ENCODE assay signal across 8 cellular contexts in the genomic region with DNA sequence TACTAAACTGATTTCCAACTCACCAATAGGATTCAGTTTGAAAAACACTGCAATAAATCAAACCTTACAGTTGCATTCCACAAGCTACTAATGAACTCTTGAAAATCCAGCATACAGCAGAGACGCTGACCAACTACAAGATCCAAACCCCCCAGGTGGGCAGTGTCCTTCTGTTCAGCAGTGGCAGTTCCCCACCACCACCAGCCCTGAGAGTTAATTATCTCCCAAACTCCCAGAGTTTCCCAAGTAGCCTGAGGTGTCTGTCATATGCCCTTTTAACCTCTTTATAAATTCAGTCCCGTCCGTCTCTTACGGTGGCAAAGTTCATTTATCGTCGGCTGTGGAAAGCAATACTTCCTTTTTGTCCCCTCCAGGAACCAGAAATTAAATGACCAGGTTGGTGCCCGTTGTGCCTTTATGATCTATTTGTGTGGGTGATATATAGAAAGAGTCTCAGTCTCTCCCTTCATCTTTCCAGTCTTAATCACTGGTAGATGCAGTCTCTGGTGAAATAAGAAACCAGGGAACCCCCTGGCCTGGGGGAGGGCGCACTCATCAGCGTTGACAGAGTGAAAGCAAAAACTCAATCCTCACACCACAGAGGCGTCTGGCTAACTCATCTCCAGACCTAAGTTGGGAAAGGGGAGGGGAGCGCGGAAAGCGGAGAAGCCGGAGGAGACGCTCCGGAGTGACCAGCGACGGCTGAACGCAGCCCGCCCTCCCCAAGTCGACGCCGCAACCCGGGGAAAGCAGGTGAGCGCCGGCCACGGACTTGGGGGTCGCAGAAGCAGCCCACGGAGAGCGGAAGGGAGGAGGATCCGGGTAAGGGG. TPM values are rescaled to one million over a fixed set of nuclear protein-coding genes. Genes with fewer than 3 reads are reported as not detected.
DNase-seq lines count a peak whose midpoint lies in the region; ATAC-seq and TF ChIP-seq lines count a peak whose summit lies in the region.

No MANE protein-coding gene starts in this region.

- peak overlapping the region; percentile 90 to 99 (median 96) for H3K4me2 ChIP-seq in BLaER1 treated with 17β-estradiol and CSF1 and Interleukin-3, amounts not matched to agents 10 nM and 100 nM

- H3K27me3 Mint-ChIP-seq in T-helper 17 cell, result no peaks in the 10 kb centered on the region

- H3K27me3 ChIP-seq in BLaER1 treated with 17β-estradiol and CSF1 and Interleukin-3, amounts not matched to agents 10 nM and 100 nM, result peaks cover 0 to 11% (median 0%) of the 10 kb centered on the region in 11 experiments; a peak in 7 of 22 replicates
- H3K27me3 ChIP-seq in ascending aorta, result no peaks in the 10 kb centered on the region

- peak overlapping the region; percentile 75 to 98 (median 82) for H3K4me3 ChIP-seq in BLaER1 treated with 17β-estradiol and CSF1 and Interleukin-3, amounts not matched to agents 10 nM and 100 nM
- H3K4me3 ChIP-seq in ascending aorta, result peak overlapping the region; percentile 85 to 86
- H3K4me3 ChIP-seq in skeletal muscle cell (ENCODE audit: low read depth, low read length), result peak overlapping the region; percentile 73

- H3K9me3 ChIP-seq in BLaER1 treated with 17β-estradiol and CSF1 and Interleukin-3, amounts not matched to agents 10 nM and 100 nM (replicated peaks in 1 of 11), result no peaks in the 10 kb centered on the region
- H3K9me3 ChIP-seq in T-helper 17 cell (ENCODE audit: control insufficient read depth, low read length, poor library complexity, severe bottlenecking) (no peaks in the 10 kb centered on the region), ascending aorta (no peaks in the 10 kb centered on the region)

- DNase-seq in T-helper 17 cell, result peak; percentile 41 to 60 (median 59)
- DNase-seq in ascending aorta (ENCODE audit: low spot score in 2 of 2), result peak in 1 of 2 donors; percentile 77
- peak; percentile 81 for DNase-seq in hepatic stellate cell (ENCODE audit: low spot score)
- DNase-seq in skeletal muscle cell (ENCODE audit: low read depth), result peak; percentile 65
- DNase-seq in putamen (ENCODE audit: low spot score), result no peak

- H3K27ac Mint-ChIP-seq in T-helper 17 cell, result peak overlapping the region; percentile 98

- H3K4me3 Mint-ChIP-seq in T-helper 17 cell, result peak overlapping the region; percentile 99

- intact Hi-C loops in ascending aorta (cut with DNase I), result loop anchor here (1.0 to 5.0 kb wide), 4 partner anchors 96 to 499 kb away; a partner anchor contains a TSS

- peak overlapping the region; percentile 65 to 87 (median 81) for H3K27ac ChIP-seq in BLaER1 treated with 17β-estradiol and CSF1 and Interleukin-3, amounts not matched to agents 10 nM and 100 nM
- peak overlapping the region; percentile 80 to 84 for H3K27ac ChIP-seq in ascending aorta

- H3K36me3 ChIP-seq in BLaER1 treated with 17β-estradiol and CSF1 and Interleukin-3, amounts not matched to agents 10 nM and 100 nM, result peaks cover 0 to 11% (median 0%) of the 10 kb centered on the region in 11 experiments; a peak in 5 of 22 replicates
- H3K36me3 ChIP-seq in ascending aorta, result no peaks in the 10 kb centered on the region

- TF ChIP-seq CTCF in ascending aorta (IDR thresholded peaks at IDR 0.05), result no peak

- H3K4me1 ChIP-seq in BLaER1 treated with 17β-estradiol and CSF1 and Interleukin-3, amounts not matched to agents 10 nM and 100 nM, result peaks cover 57 to 74% (median 68%) of the 10 kb centered on the region in 10 experiments
- peaks cover 0 to 30% of the 10 kb centered on the region in 2 donors for H3K4me1 ChIP-seq in ascending aorta

- H3K4me1 Mint-ChIP-seq in T-helper 17 cell, result peaks cover 40% of the 10 kb centered on the region

- peaks cover 53 to 84% (median 64%) of the 10 kb centered on the region in 11 experiments; a peak in 21 of 22 replicates for H4K20me1 ChIP-seq in BLaER1 treated with 17β-estradiol and CSF1 and Interleukin-3, amounts not matched to agents 10 nM and 100 nM

- peak overlapping the region; percentile 76 to 90 (median 87) for H3K9ac ChIP-seq in BLaER1 treated with 17β-estradiol and CSF1 and Interleukin-3, amounts not matched to agents 10 nM and 100 nM

- ATAC-seq in GM19351 (IDR thresholded peaks at IDR 0.05; ENCODE audit: unreplicated experiment) (peak; percentile 36), HG03565 (IDR thresholded peaks at IDR 0.05; ENCODE audit: unreplicated experiment) (peak; percentile 47), T-helper 17 cell (peak; percentile 74)

- peaks cover 3% of the 10 kb centered on the region for H3K36me3 Mint-ChIP-seq in T-helper 17 cell (ENCODE audit: low read depth)

RNA-seq across cellular contexts. Expression of a gene that starts 0.7 kb away (rescaled TPM):
- total RNA-seq in T-helper 17 cell (10 to 100 TPM; 13.2 to 13.7 TPM), ascending aorta (61.8 TPM)

RNA-seq across cellular contexts. Expression of a gene that starts 0.8 kb away (rescaled TPM):
- total RNA-seq in T-helper 17 cell, result 10 to 100 TPM; 25.6 to 27.1 TPM
- total RNA-seq in ascending aorta, result 9.6 TPM

RNA-seq across cellular contexts. Expression of a gene that starts 32.1 kb away (rescaled TPM):
- total RNA-seq in T-helper 17 cell (1 to 10 TPM in 1 of 2 donors, under 1 TPM in 1; 0.26 to 1.0 TPM), ascending aorta (0.43 TPM)
